ENCODE assay signal across 26 cellular contexts in the genomic region with DNA sequence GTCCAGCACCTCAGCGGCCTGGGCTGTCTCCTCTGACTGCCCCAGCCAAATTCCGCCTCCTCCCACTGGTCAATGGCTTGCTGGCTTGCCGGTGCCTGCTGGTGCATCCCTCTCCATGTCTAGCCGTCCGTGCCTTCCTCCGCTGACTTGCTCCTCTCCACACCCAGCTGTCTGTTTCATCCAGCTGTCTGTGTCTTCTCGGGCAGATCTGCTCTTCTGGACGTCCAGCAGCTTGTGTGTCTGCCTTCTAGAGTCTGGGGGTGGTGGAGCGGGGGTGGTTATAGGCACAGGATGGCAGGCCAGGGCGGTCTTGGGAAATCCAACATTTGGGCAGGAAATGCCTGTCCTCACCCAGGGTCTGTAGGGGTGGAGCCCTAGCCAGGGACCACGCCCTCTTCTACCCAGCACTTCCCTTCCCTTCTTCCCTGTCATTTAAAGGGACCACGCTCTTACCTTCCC.
DNase-seq lines count a peak whose midpoint lies in the region; ATAC-seq and TF ChIP-seq lines count a peak whose summit lies in the region.
"Had no signal": no experiment of that assay in that cellular context is flagged by ENCODE, and none has a peak within 500 bp of the region (broad histone marks: within the 10 kb centered on the region; RNA-seq: fewer than 3 reads in every experiment).

No MANE protein-coding gene starts in this region.

- 91 to 98% methylated on average over 5 to 12 of the region's 12 CpGs for WGBS in endodermal cell (ENCODE audit: insufficient coverage in 1 of 2, insufficient read length in 1 of 2), 2 experiments

- H3K36me3 Mint-ChIP-seq in activated T-cell treated with anti-CD3 and anti-CD28 coated beads, Interleukin-2, amount 50 U/mL, for 24 hours (ENCODE audit: low read depth): no peaks in the 10 kb centered on the region
- H3K36me3 Mint-ChIP-seq in endodermal cell (ENCODE audit: low read depth): no peaks in the 10 kb centered on the region
- H3K36me3 Mint-ChIP-seq in stimulated activated memory B cell treated with anti-CD40 and anti-IgM and Interleukin-4, amounts not matched to agents 10 μg/mL and 1 μg/mL and 100 μg/mL, for 72 hours: no peaks in the 10 kb centered on the region

- DNase-seq in activated T-cell treated with anti-CD3 and anti-CD28 coated beads, Interleukin-2, amount 50 U/mL, for 1 hour: peak; percentile 11
- no peak for DNase-seq in activated T-cell treated with anti-CD3 and anti-CD28 coated beads, Interleukin-2, amount 50 U/mL, for 24 hours
- DNase-seq in NB4 (ENCODE audit: low read depth) (peak; percentile 22), endodermal cell (peak; percentile 57), superior temporal gyrus (ENCODE audit: extremely low spot score) (no peak)
- DNase-seq in stimulated activated CD4-positive, alpha-beta T cell treated with anti-CD3 and anti-CD28 coated beads, Interleukin-2, amount 100 ng/mL, for 48 hours: no peak
- DNase-seq: activated CD4-positive, CD25-positive, alpha-beta regulatory T cell; activated naive CD4-positive, alpha-beta T cell treated with anti-CD3 and anti-CD28 coated beads, Interleukin-2, amount 50 U/mL, for 16 hours; AML-193; amniotic stem cell; brain microvascular endothelial cell; CD4-positive, alpha-beta T cell; GOT3; NCI-H2029; NCI-H345; NCI-H82; SHP77; stimulated activated CD4-positive, alpha-beta T cell treated with anti-CD3 and anti-CD28 coated beads, Interleukin-15, amount 100 ng/mL, for 24 hours; stimulated activated naive CD8-positive, alpha-beta T cell treated with anti-CD3 and anti-CD28 coated beads, Interleukin-15, Interleukin-2, amounts not matched to agents 100 U/mL and 50 U/mL, for 24 hours; T1000 had no signal

- no peaks in the 10 kb centered on the region for H3K27me3 Mint-ChIP-seq in activated T-cell treated with anti-CD3 and anti-CD28 coated beads, Interleukin-2, amount 50 U/mL, for 24 hours
- no peaks in the 10 kb centered on the region for H3K27me3 Mint-ChIP-seq in endodermal cell (ENCODE audit: insufficient read depth)
- no peaks in the 10 kb centered on the region for H3K27me3 Mint-ChIP-seq in stimulated activated memory B cell treated with anti-CD40 and anti-IgM and Interleukin-4, amounts not matched to agents 10 μg/mL and 1 μg/mL and 100 μg/mL, for 72 hours
- H3K27me3 Mint-ChIP-seq: CD4-positive, alpha-beta T cell; progenitor cell of endocrine pancreas had no signal

- H3K4me3 ChIP-seq in NB4 (ENCODE audit: low read depth, low read length) (no peak overlapping the region), endodermal cell (ENCODE audit: low read length) (no peak overlapping the region)
- H3K4me3 ChIP-seq: K562, vagina had no signal

- no peaks in the 10 kb centered on the region for H3K9me3 Mint-ChIP-seq in activated T-cell treated with anti-CD3 and anti-CD28 coated beads, Interleukin-2, amount 50 U/mL, for 24 hours
- no peaks in the 10 kb centered on the region for H3K9me3 Mint-ChIP-seq in endodermal cell
- no peaks in the 10 kb centered on the region for H3K9me3 Mint-ChIP-seq in stimulated activated memory B cell treated with anti-CD40 and anti-IgM and Interleukin-4, amounts not matched to agents 10 μg/mL and 1 μg/mL and 100 μg/mL, for 72 hours
- H3K9me3 Mint-ChIP-seq: activated T-helper 1 cell treated with anti-CD3 and anti-CD28 coated beads, Interleukin-12 subunit alpha, Interleukin-12 subunit beta, Interleukin-2, Interleukin-4 antibody, amounts not matched to agents 30 ng/mL and 10 ng/mL and 1 ng/mL, durations not matched to agents 14 hours and 24 hours and 36 hours; CD4-positive, alpha-beta T cell had no signal

- no peak for TF ChIP-seq POLR2A in NB4 (IDR thresholded peaks at IDR 0.05; ENCODE audit: extremely low read depth, insufficient read length)

- no peaks in the 10 kb centered on the region for H3K9me3 ChIP-seq in endodermal cell (ENCODE audit: control insufficient read depth, low read length)
- H3K9me3 ChIP-seq: vagina had no signal

- no peak overlapping the region for H3K27ac ChIP-seq in endodermal cell (ENCODE audit: low read depth, low read length)
- H3K27ac ChIP-seq: brain microvascular endothelial cell, vagina had no signal

- no peaks in the 10 kb centered on the region for H3K27me3 ChIP-seq in endodermal cell (ENCODE audit: control insufficient read depth, insufficient read depth, low read length, poor library complexity, severe bottlenecking)
- H3K27me3 ChIP-seq: brain microvascular endothelial cell, vagina had no signal

- peak; percentile 34 for ATAC-seq in stimulated activated memory B cell treated with anti-CD40 and anti-IgM and Interleukin-4, amounts not matched to agents 10 μg/mL and 1 μg/mL and 100 μg/mL, for 72 hours
- no peak for ATAC-seq in HG02623 (IDR thresholded peaks at IDR 0.05; ENCODE audit: unreplicated experiment)
- ATAC-seq: K562; stimulated activated naive CD8-positive, alpha-beta T cell treated with anti-CD3 and anti-CD28 coated beads, Interleukin-15, Interleukin-2, amounts not matched to agents 100 U/mL and 50 U/mL, for 24 hours had no signal

- no peaks in the 10 kb centered on the region for H3K36me3 ChIP-seq in endodermal cell (ENCODE audit: control insufficient read depth, insufficient read depth, low read length)
- H3K36me3 ChIP-seq: brain microvascular endothelial cell, vagina had no signal

- no peaks in the 10 kb centered on the region for H3K4me1 ChIP-seq in endodermal cell (ENCODE audit: control insufficient read depth, insufficient read depth, low read length)
- H3K4me1 ChIP-seq: vagina had no signal

- H3K27ac Mint-ChIP-seq in activated T-cell treated with anti-CD3 and anti-CD28 coated beads, Interleukin-2, amount 50 U/mL, for 24 hours: no peak overlapping the region
- H3K27ac Mint-ChIP-seq in endodermal cell: peak overlapping the region; percentile 55
- no peak overlapping the region for H3K27ac Mint-ChIP-seq in stimulated activated memory B cell treated with anti-CD40 and anti-IgM and Interleukin-4, amounts not matched to agents 10 μg/mL and 1 μg/mL and 100 μg/mL, for 72 hours
- H3K27ac Mint-ChIP-seq: activated T-helper 1 cell treated with anti-CD3 and anti-CD28 coated beads, Interleukin-12 subunit alpha, Interleukin-12 subunit beta, Interleukin-2, Interleukin-4 antibody, amounts not matched to agents 30 ng/mL and 10 ng/mL and 1 ng/mL, durations not matched to agents 14 hours and 24 hours and 36 hours; CD4-positive, alpha-beta T cell; progenitor cell of endocrine pancreas had no signal

- no peaks in the 10 kb centered on the region for H3K4me1 Mint-ChIP-seq in activated T-cell treated with anti-CD3 and anti-CD28 coated beads, Interleukin-2, amount 50 U/mL, for 24 hours (ENCODE audit: low read depth)
- H3K4me1 Mint-ChIP-seq in endodermal cell: no peaks in the 10 kb centered on the region
- H3K4me1 Mint-ChIP-seq in stimulated activated memory B cell treated with anti-CD40 and anti-IgM and Interleukin-4, amounts not matched to agents 10 μg/mL and 1 μg/mL and 100 μg/mL, for 72 hours: no peaks in the 10 kb centered on the region

- H3K4me3 Mint-ChIP-seq in activated T-cell treated with anti-CD3 and anti-CD28 coated beads, Interleukin-2, amount 50 U/mL, for 24 hours: no peak overlapping the region
- no peak overlapping the region for H3K4me3 Mint-ChIP-seq in endodermal cell
- H3K4me3 Mint-ChIP-seq in stimulated activated memory B cell treated with anti-CD40 and anti-IgM and Interleukin-4, amounts not matched to agents 10 μg/mL and 1 μg/mL and 100 μg/mL, for 72 hours: no peak overlapping the region
- H3K4me3 Mint-ChIP-seq: activated T-helper 1 cell treated with anti-CD3 and anti-CD28 coated beads, Interleukin-12 subunit alpha, Interleukin-12 subunit beta, Interleukin-2, Interleukin-4 antibody, amounts not matched to agents 30 ng/mL and 10 ng/mL and 1 ng/mL, durations not matched to agents 14 hours and 24 hours and 36 hours; CD4-positive, alpha-beta T cell had no signal

- no peak overlapping the region for H3K9ac ChIP-seq in endodermal cell (ENCODE audit: extremely low read depth, low read length, poor library complexity, severe bottlenecking)

- TF ChIP-seq CTCF in NB4 (IDR thresholded peaks at IDR 0.05; ENCODE audit: low read depth, low read length) (no peak), endodermal cell (conservative IDR thresholded peaks at IDR 0.05) (no peak)

Comparison
In these comparisons a context has a peak if more than half of its experiments do, and no peak if none do; other contexts are left out.
1. DNase-seq: peak in activated T-cell treated with anti-CD3 and anti-CD28 coated beads, Interleukin-2, amount 50 U/mL, for 1 hour (single experiment), NB4 (single experiment) and endodermal cell (single experiment); none in activated T-cell treated with anti-CD3 and anti-CD28 coated beads, Interleukin-2, amount 50 U/mL, for 24 hours (single experiment), stimulated activated CD4-positive, alpha-beta T cell treated with anti-CD3 and anti-CD28 coated beads, Interleukin-2, amount 100 ng/mL, for 48 hours (0 of 2) and superior temporal gyrus (single experiment).